ENCODE assay signal across 22 cellular contexts in genomic region chr7:311796-312195, GRCh38. TPM values are rescaled to one million over a fixed set of nuclear protein-coding genes. Genes with fewer than 3 reads are reported as not detected.
"Had no signal": no experiment of that assay in that cellular context is flagged by ENCODE, and none has a peak within 500 bp of the region (broad histone marks: within the 10 kb centered on the region; RNA-seq: fewer than 3 reads in every experiment).

No MANE protein-coding gene starts in this region.

- H3K36me3 ChIP-seq: adrenal gland had no signal

- H3K4me1 ChIP-seq: adrenal gland had no signal

- DNase-seq: activated CD4-positive, CD25-positive, alpha-beta regulatory T cell treated with anti-CD3 and anti-CD28 coated beads, Interleukin-2, amount 50 U/mL, for 72 hours; activated effector memory CD4-positive, alpha-beta T cell treated with Interleukin-2 at 50 U/mL for 16 hours; activated naive CD4-positive, alpha-beta T cell treated with anti-CD3 and anti-CD28 coated beads, Interleukin-2, amount 50 U/mL, for 16 hours; activated T-cell treated with anti-CD3 and anti-CD28 coated beads, Interleukin-2, amount 50 U/mL, for 24 hours; adrenal gland; central memory CD4-positive, alpha-beta T cell; cortex of kidney; effector CD4-positive, alpha-beta T cell; head of caudate nucleus; occipital lobe; right cardiac atrium; small intestine; T-helper 1 cell; T1000 had no signal

- ATAC-seq: left lobe of liver, right cardiac atrium had no signal

- H3K27me3 ChIP-seq: adrenal gland had no signal

- H3K27ac ChIP-seq: adrenal gland had no signal

- H3K4me3 ChIP-seq: adrenal gland had no signal

RNA-seq across cellular contexts. Expression of gene FOXL3, which starts 21.8 kb away (rescaled TPM):
- total RNA-seq: adrenal gland, endothelial cell of umbilical vein, fibroblast of lung, frontal cortex, left lobe of liver, mesenteric fat pad, occipital lobe, progenitor cell of endocrine pancreas, right cardiac atrium, temporal lobe, urinary bladder had no signal
- polyA plus RNA-seq: adrenal gland, endothelial cell of umbilical vein, fibroblast of lung, right cardiac atrium, small intestine, urinary bladder had no signal
